ENCODE assay signal across 20 cellular contexts in genomic region chr14:54117924-54118323, GRCh38.
"Had no signal": no experiment of that assay in that cellular context is flagged by ENCODE, and none has a peak within 500 bp of the region (broad histone marks: within the 10 kb centered on the region; RNA-seq: fewer than 3 reads in every experiment).

No MANE protein-coding gene starts in this region.

- ATAC-seq: K562, Panc1, SK-N-SH treated with all-trans-retinoic acid at 6 μM for 48 hours had no signal

- H3K27ac ChIP-seq: KMS-11, RWPE1 had no signal

- DNase-seq: Kasumi-1, MV-4-11, NCI-H1048, NCI-H1436, NCI-H187, NCI-H2029, NCI-H2081 treated with DMSO at 0.1 percent for 48 hours, NCI-H2171, NCI-H226, NCI-H510A, NCI-H524 treated with DMSO at 0.1 percent for 48 hours, NCI-H774, SHP77, T-helper 1 cell had no signal

- H3K36me3 Mint-ChIP-seq: IgD-negative memory B cell had no signal

- H3K9me3 Mint-ChIP-seq: IgD-negative memory B cell had no signal

- FAIRE-seq: K562 had no signal

- H3K4me2 ChIP-seq: KMS-11 had no signal

- H3K9ac ChIP-seq: KMS-11 had no signal

- H3K4me1 Mint-ChIP-seq: IgD-negative memory B cell had no signal

- H3K4me3 ChIP-seq: K562 had no signal

- H3K4me3 Mint-ChIP-seq: IgD-negative memory B cell had no signal

- H3K27me3 Mint-ChIP-seq: IgD-negative memory B cell had no signal

- H3K27ac Mint-ChIP-seq: IgD-negative memory B cell had no signal
